Comparison of ENCODE assay signal across 8 cellular contexts in the genomic region with DNA sequence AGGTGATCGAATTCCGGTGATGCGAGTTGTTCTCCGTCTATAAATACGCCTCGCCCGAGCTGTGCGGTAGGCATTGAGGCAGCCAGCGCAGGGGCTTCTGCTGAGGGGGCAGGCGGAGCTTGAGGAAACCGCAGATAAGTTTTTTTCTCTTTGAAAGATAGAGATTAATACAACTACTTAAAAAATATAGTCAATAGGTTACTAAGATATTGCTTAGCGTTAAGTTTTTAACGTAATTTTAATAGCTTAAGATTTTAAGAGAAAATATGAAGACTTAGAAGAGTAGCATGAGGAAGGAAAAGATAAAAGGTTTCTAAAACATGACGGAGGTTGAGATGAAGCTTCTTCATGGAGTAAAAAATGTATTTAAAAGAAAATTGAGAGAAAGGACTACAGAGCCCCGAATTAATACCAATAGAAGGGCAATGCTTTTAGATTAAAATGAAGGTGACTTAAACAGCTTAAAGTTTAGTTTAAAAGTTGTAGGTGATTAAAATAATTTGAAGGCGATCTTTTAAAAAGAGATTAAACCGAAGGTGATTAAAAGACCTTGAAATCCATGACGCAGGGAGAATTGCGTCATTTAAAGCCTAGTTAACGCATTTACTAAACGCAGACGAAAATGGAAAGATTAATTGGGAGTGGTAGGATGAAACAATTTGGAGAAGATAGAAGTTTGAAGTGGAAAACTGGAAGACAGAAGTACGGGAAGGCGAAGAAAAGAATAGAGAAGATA. TPM values are rescaled to one million over a fixed set of nuclear protein-coding genes. Genes with fewer than 3 reads are reported as not detected.
A peak's percentile ranks its signal among the peaks of the same experiment; 100 is the strongest.
DNase-seq lines count a peak whose midpoint lies in the region; ATAC-seq and TF ChIP-seq lines count a peak whose summit lies in the region.

Gene MALAT1, plus strand, starts transcription at position 69 of the 736 bp plus-strand sequence.

- intact Hi-C loops in Right ventricle myocardium superior (cut with DNase I), result no loop called here
- intact Hi-C loops in posterior cingulate gyrus (cut with DNase I), result no loop called here

- H3K27me3 ChIP-seq in tibial nerve, result no peaks in the 10 kb centered on the region

- 0% methylated on average over 24 of the region's 24 CpGs for WGBS in tibial nerve, 2 donors

- ATAC-seq in GM21423 (IDR thresholded peaks at IDR 0.05; ENCODE audit: unreplicated experiment) (peak; percentile 26), Right ventricle myocardium superior (ENCODE audit: poor library complexity) (peak; percentile 36)

- DNase-seq in AG09309 (ENCODE audit: low read depth) (no peak), NCI-H1417 treated with DMSO at 0.1 percent for 48 hours (lab: John Stamatoyannopoulos, UW) (peak; percentile 94), SW 1271 (lab: John Stamatoyannopoulos, UW) (peak; percentile 71 to 93), Right ventricle myocardium superior (peak; percentile 94), posterior cingulate gyrus (peak; percentile 90 to 98 (median 94)), tibial nerve (ENCODE audit: low spot score in 2 of 2) (peak; percentile 91 to 98)
- peak; percentile 83 for DNase-seq in activated naive CD8-positive, alpha-beta T cell treated with anti-CD3 and anti-CD28 coated beads, Interleukin-2, amount 50 U/mL, for 16 hours (ENCODE audit: low read depth, low spot score)

- peak; percentile 99 to 100 for TF ChIP-seq POLR2A in tibial nerve (IDR thresholded peaks at IDR 0.05)

- peaks cover 0 to 29% (median 23%) of the 10 kb centered on the region in 4 donors for H3K4me1 ChIP-seq in tibial nerve

- H3K36me3 ChIP-seq in tibial nerve, result peaks cover 1 to 31% (median 17%) of the 10 kb centered on the region in 3 donors

- TF ChIP-seq EP300 in tibial nerve (IDR thresholded peaks at IDR 0.05), result peak; percentile 96 to 100

- TF ChIP-seq CTCF in AG09309 (IDR thresholded peaks at IDR 0.05; ENCODE audit: control insufficient read depth, insufficient read depth, low read depth, low read length, missing control alignments), result no peak
- TF ChIP-seq CTCF in tibial nerve (IDR thresholded peaks at IDR 0.05), result peak in 1 of 5 experiments; percentile 36

- peak within 1 kb of the TSS; percentile 74 for H3K4me3 ChIP-seq in AG09309 (ENCODE audit: control insufficient read depth, low read depth, low read length)
- H3K4me3 ChIP-seq in tibial nerve, result peak within 1 kb of the TSS; percentile 63 to 76 (median 70)

- H3K27ac ChIP-seq in tibial nerve, result peak within 1 kb of the TSS; percentile 93 to 99 (median 94)

- no peaks in the 10 kb centered on the region for H3K9me3 ChIP-seq in tibial nerve

RNA-seq across cellular contexts. Expression of gene MALAT1, which starts in this region (rescaled TPM):
- total RNA-seq in Right ventricle myocardium superior, result 5,573 TPM
- total RNA-seq in tibial nerve, result over 10,000 TPM; 20,649 to 23,532 (median 22,230) TPM
